In genomic region chr20:32235331-32236047, GRCh38 we compare ENCODE assay signal across 1 cellular context.
TF ChIP-seq lines count a peak whose summit lies in the region.

No MANE protein-coding gene starts in this region.

TF ChIP-seq in HepG2, 621 proteins besides CTCF, POLR2A, EP300 and RAD21 (continued from another document and continues in another):
- peak; percentile 81; the same call in 1 of the 2 replicates for TF ChIP-seq THRA (CRISPR knock-in tag; IDR thresholded peaks at IDR 0.05; ENCODE audit: borderline replicate concordance)
- no peak for TF ChIP-seq ZBTB39 (CRISPR knock-in tag; IDR thresholded peaks at IDR 0.05)
- TF ChIP-seq ZSCAN31 (CRISPR knock-in tag; IDR thresholded peaks at IDR 0.05; ENCODE audit: low read depth), result peak; percentile 47; the same call in 1 of the 2 replicates
- TF ChIP-seq HOMEZ (CRISPR knock-in tag; IDR thresholded peaks at IDR 0.05; ENCODE audit: low read depth), result peak; percentile 33; the same call in 1 of the 2 replicates
- 0 out of 2 replicates have a peak, but pooled peaks have one; percentile 54 for TF ChIP-seq MTA1 (CRISPR knock-in tag; IDR thresholded peaks at IDR 0.05; ENCODE audit: borderline replicate concordance)
- TF ChIP-seq ZNF703 (CRISPR knock-in tag; IDR thresholded peaks at IDR 0.05; ENCODE audit: borderline replicate concordance), result 0 out of 2 replicates have a peak, but pooled peaks have one; percentile 47
- no peak for TF ChIP-seq RFX1 (IDR thresholded peaks at IDR 0.05)
- peak; percentile 38; the same call in 1 of the 2 replicates for TF ChIP-seq CREM (IDR thresholded peaks at IDR 0.05)
- no peak for TF ChIP-seq CREM (CRISPR knock-in tag; IDR thresholded peaks at IDR 0.05)
- TF ChIP-seq ZNF143 (CRISPR knock-in tag; IDR thresholded peaks at IDR 0.05), result 0 out of 2 replicates have a peak, but pooled peaks have one; percentile 11
- TF ChIP-seq ZMYM2 (CRISPR knock-in tag; IDR thresholded peaks at IDR 0.05), result no peak
- no peak for TF ChIP-seq CSRNP2 (CRISPR knock-in tag; conservative IDR thresholded peaks at IDR 0.05; ENCODE audit: low read depth)
- TF ChIP-seq LRRFIP1 (CRISPR knock-in tag; conservative IDR thresholded peaks at IDR 0.05), result no peak
- no peak for TF ChIP-seq TP53 (CRISPR knock-in tag; conservative IDR thresholded peaks at IDR 0.05)
- peak; percentile 43; the same call in 1 of the 2 replicates for TF ChIP-seq ARID3A (IDR thresholded peaks at IDR 0.05; ENCODE audit: low read depth, low read length)
- no peak for TF ChIP-seq TIGD3 (CRISPR knock-in tag; IDR thresholded peaks at IDR 0.05; ENCODE audit: borderline replicate concordance)
- TF ChIP-seq ZNF224 (CRISPR knock-in tag; IDR thresholded peaks at IDR 0.05), result 0 out of 2 replicates have a peak, but pooled peaks have one; percentile 64
- TF ChIP-seq ATAD3A (CRISPR knock-in tag; IDR thresholded peaks at IDR 0.05), result no peak
- TF ChIP-seq TRIM24 (CRISPR knock-in tag; IDR thresholded peaks at IDR 0.05), result no peak
- peak; percentile 11 for TF ChIP-seq RBM22 (optimal IDR thresholded peaks at IDR 0.05; ENCODE audit: low read length)
- no peak for TF ChIP-seq ZNF775 (CRISPR knock-in tag; IDR thresholded peaks at IDR 0.05; ENCODE audit: borderline replicate concordance)
- TF ChIP-seq ZNF710 (CRISPR knock-in tag; IDR thresholded peaks at IDR 0.05; ENCODE audit: borderline replicate concordance), result no peak
- TF ChIP-seq KLF12 (CRISPR knock-in tag; IDR thresholded peaks at IDR 0.05; ENCODE audit: borderline replicate concordance), result no peak
- TF ChIP-seq ZNF713 (CRISPR knock-in tag; IDR thresholded peaks at IDR 0.05), result no peak
- peak; percentile 40; the same call in 1 of the 2 replicates for TF ChIP-seq GABPB1 (CRISPR knock-in tag; IDR thresholded peaks at IDR 0.05)
- TF ChIP-seq ZNF468 (CRISPR knock-in tag; IDR thresholded peaks at IDR 0.05), result no peak
- TF ChIP-seq PATZ1 (CRISPR knock-in tag; IDR thresholded peaks at IDR 0.05), result no peak
- no peak for TF ChIP-seq MIER2 (CRISPR knock-in tag; IDR thresholded peaks at IDR 0.05)
- TF ChIP-seq FOXK2 (IDR thresholded peaks at IDR 0.05), result no peak
- peak; percentile 86 for TF ChIP-seq HNF4A (CRISPR knock-in tag; IDR thresholded peaks at IDR 0.05)
- TF ChIP-seq SOX5 (CRISPR knock-in tag; IDR thresholded peaks at IDR 0.05; ENCODE audit: borderline replicate concordance), result peak; percentile 49; the same call in 1 of the 2 replicates
- no peak for TF ChIP-seq PBX2 (CRISPR knock-in tag; IDR thresholded peaks at IDR 0.05)
- TF ChIP-seq NCOA5 (CRISPR knock-in tag; IDR thresholded peaks at IDR 0.05), result no peak
- no peak for TF ChIP-seq ZSCAN25 (CRISPR knock-in tag; IDR thresholded peaks at IDR 0.05)
- TF ChIP-seq ZNF552 (CRISPR knock-in tag; IDR thresholded peaks at IDR 0.05; ENCODE audit: borderline replicate concordance), result no peak
- TF ChIP-seq ZNF720 (CRISPR knock-in tag; IDR thresholded peaks at IDR 0.05), result no peak
- TF ChIP-seq YEATS2 (CRISPR knock-in tag; IDR thresholded peaks at IDR 0.05; ENCODE audit: borderline replicate concordance), result peak; percentile 23; the same call in 1 of the 2 replicates
- TF ChIP-seq NFIB (CRISPR knock-in tag; IDR thresholded peaks at IDR 0.05; ENCODE audit: borderline replicate concordance), result no peak
- TF ChIP-seq RFXAP (CRISPR knock-in tag; IDR thresholded peaks at IDR 0.05; ENCODE audit: borderline replicate concordance), result no peak; the same call in 1 of the 2 replicates
- TF ChIP-seq PTBP1 (IDR thresholded peaks at IDR 0.05; ENCODE audit: low read depth, low read length, poor library complexity, severe bottlenecking), result no peak
- no peak for TF ChIP-seq ZNF784 (CRISPR knock-in tag; IDR thresholded peaks at IDR 0.05; ENCODE audit: borderline replicate concordance)
- no peak for TF ChIP-seq TEAD2 (CRISPR knock-in tag; IDR thresholded peaks at IDR 0.05)
- no peak for TF ChIP-seq PCBP2 (optimal IDR thresholded peaks at IDR 0.05; ENCODE audit: low read depth, low read length, poor library complexity, severe bottlenecking)
- no peak for TF ChIP-seq FLYWCH1 (CRISPR knock-in tag; IDR thresholded peaks at IDR 0.05)
- peak; percentile 88; the same call in 1 of the 2 replicates for TF ChIP-seq SP140L (CRISPR knock-in tag; IDR thresholded peaks at IDR 0.05; ENCODE audit: borderline replicate concordance)
